In the genomic region with DNA sequence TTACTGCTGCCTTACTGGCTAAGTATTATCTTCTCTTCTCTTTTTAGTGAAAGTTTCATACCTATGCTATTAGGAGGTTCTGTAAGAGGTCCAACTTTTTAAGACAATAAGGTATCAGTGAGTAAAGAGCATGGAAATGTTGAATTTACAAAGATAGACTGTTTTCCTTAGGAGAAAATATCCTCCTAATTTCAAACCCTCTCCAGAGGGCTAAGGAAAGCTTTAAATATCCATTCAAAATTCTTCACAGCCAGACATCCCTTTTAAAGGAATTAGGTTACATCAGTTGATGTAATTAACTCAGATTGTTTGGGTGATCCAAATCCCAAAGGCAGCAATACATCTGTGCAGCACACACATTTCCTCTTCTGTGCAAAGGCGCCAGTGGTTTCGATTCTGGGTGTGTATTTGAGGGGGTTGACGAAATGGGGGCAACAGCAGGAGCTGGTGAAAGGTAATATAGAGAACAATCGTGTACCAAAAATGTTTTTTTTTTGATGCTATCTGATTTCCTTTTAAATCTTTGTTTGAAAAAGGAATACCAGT, we compare ENCODE assay signal across 1 cellular context.
TF ChIP-seq lines count a peak whose summit lies in the region.

No MANE protein-coding gene starts in this region.

TF ChIP-seq in SK-N-SH treated with all-trans-retinoic acid at 6 μM for 48 hours, 23 proteins besides CTCF, POLR2A, EP300 and RAD21 (continued from another document):
- TF ChIP-seq, protein P1, sequence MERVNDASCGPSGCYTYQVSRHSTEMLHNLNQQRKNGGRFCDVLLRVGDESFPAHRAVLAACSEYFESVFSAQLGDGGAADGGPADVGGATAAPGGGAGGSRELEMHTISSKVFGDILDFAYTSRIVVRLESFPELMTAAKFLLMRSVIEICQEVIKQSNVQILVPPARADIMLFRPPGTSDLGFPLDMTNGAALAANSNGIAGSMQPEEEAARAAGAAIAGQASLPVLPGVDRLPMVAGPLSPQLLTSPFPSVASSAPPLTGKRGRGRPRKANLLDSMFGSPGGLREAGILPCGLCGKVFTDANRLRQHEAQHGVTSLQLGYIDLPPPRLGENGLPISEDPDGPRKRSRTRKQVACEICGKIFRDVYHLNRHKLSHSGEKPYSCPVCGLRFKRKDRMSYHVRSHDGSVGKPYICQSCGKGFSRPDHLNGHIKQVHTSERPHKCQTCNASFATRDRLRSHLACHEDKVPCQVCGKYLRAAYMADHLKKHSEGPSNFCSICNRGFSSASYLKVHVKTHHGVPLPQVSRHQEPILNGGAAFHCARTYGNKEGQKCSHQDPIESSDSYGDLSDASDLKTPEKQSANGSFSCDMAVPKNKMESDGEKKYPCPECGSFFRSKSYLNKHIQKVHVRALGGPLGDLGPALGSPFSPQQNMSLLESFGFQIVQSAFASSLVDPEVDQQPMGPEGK (CRISPR knock-in tag; IDR thresholded peaks at IDR 0.05; ENCODE audit: borderline replicate concordance) = no peak
- no peak for TF ChIP-seq ZC3H10 (CRISPR knock-in tag; IDR thresholded peaks at IDR 0.05)
- TF ChIP-seq, protein P2, sequence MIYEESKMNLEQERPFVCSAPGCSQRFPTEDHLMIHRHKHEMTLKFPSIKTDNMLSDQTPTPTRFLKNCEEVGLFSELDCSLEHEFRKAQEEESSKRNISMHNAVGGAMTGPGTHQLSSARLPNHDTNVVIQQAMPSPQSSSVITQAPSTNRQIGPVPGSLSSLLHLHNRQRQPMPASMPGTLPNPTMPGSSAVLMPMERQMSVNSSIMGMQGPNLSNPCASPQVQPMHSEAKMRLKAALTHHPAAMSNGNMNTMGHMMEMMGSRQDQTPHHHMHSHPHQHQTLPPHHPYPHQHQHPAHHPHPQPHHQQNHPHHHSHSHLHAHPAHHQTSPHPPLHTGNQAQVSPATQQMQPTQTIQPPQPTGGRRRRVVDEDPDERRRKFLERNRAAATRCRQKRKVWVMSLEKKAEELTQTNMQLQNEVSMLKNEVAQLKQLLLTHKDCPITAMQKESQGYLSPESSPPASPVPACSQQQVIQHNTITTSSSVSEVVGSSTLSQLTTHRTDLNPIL (CRISPR knock-in tag; IDR thresholded peaks at IDR 0.05; ENCODE audit: low read depth) = no peak
- no peak for TF ChIP-seq TOX (CRISPR knock-in tag; IDR thresholded peaks at IDR 0.05; ENCODE audit: borderline replicate concordance)
- TF ChIP-seq OSR1 (CRISPR knock-in tag; IDR thresholded peaks at IDR 0.05) = no peak
- TF ChIP-seq ZFP3 (CRISPR knock-in tag; IDR thresholded peaks at IDR 0.05) = no peak
- no peak for TF ChIP-seq ZNF8 (CRISPR knock-in tag; IDR thresholded peaks at IDR 0.05)
- peak; percentile 77 for TF ChIP-seq ZNF70 (CRISPR knock-in tag; IDR thresholded peaks at IDR 0.05)
- TF ChIP-seq TCF4 (CRISPR knock-in tag; IDR thresholded peaks at IDR 0.05; ENCODE audit: borderline replicate concordance) = peak; percentile 93
- TF ChIP-seq PPARA (CRISPR knock-in tag; IDR thresholded peaks at IDR 0.05; ENCODE audit: borderline replicate concordance) = no peak
- TF ChIP-seq ARNTL (CRISPR knock-in tag; IDR thresholded peaks at IDR 0.05; ENCODE audit: borderline replicate concordance, low read depth) = no peak
- TF ChIP-seq, protein P3, sequence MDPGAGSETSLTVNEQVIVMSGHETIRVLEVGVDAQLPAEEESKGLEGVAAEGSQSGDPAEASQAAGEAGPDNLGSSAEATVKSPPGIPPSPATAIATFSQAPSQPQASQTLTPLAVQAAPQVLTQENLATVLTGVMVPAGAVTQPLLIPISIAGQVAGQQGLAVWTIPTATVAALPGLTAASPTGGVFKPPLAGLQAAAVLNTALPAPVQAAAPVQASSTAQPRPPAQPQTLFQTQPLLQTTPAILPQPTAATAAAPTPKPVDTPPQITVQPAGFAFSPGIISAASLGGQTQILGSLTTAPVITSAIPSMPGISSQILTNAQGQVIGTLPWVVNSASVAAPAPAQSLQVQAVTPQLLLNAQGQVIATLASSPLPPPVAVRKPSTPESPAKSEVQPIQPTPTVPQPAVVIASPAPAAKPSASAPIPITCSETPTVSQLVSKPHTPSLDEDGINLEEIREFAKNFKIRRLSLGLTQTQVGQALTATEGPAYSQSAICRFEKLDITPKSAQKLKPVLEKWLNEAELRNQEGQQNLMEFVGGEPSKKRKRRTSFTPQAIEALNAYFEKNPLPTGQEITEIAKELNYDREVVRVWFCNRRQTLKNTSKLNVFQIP (CRISPR knock-in tag; IDR thresholded peaks at IDR 0.05; ENCODE audit: borderline replicate concordance, low read depth) = no peak
